Comparison of ENCODE assay signal across 19 cellular contexts in genomic region chr16:19712418-19713058, GRCh38. TPM values are rescaled to one million over a fixed set of nuclear protein-coding genes. Genes with fewer than 3 reads are reported as not detected.
DNase-seq lines count a peak whose midpoint lies in the region; ATAC-seq, FAIRE-seq and TF ChIP-seq lines count a peak whose summit lies in the region.
"Had no signal": no experiment of that assay in that cellular context is flagged by ENCODE, and none has a peak within 500 bp of the region (broad histone marks: within the 10 kb centered on the region; RNA-seq: fewer than 3 reads in every experiment).

No MANE protein-coding gene starts in this region.

- no peaks in the 10 kb centered on the region for H3K27me3 Mint-ChIP-seq in WTC11 (ENCODE audit: low read depth)
- H3K27me3 Mint-ChIP-seq: CD4-positive, alpha-beta memory T cell had no signal

- H3K9me3 ChIP-seq in right cardiac atrium (ENCODE audit: control insufficient read depth, low read length) (no peaks in the 10 kb centered on the region), H1 (ENCODE audit: insufficient read depth in 2 of 2, low read depth in 1 of 2, low read length in 1 of 2) (no peaks in the 10 kb centered on the region), spleen (no peaks in the 10 kb centered on the region)
- H3K9me3 ChIP-seq: A549, BLaER1 had no signal

- peaks cover 25% of the 10 kb centered on the region for H3K79me1 ChIP-seq in H1 (ENCODE audit: low read depth, low read length)

- CTCF ChIA-PET in WTC11 (lab: Charles Lee) (interaction anchor here (0.7 to 1.0 kb wide), 2 partner anchors 10 to 169 kb away, joined by 3 read pairs; no protein-coding TSS in a partner anchor), H1 (lab: Charles Lee; ENCODE audit: partially characterized antibody) (interaction anchor here (1.6 kb wide), 1 partner anchor 175 kb away, joined by 5 read pairs; no protein-coding TSS in a partner anchor)

- no peak for FAIRE-seq in H1 (lab: Jason Lieb, UNC)
- FAIRE-seq: A549, H54, HTR-8/SVneo had no signal

- no peak overlapping the region for H3K4ac ChIP-seq in H1 (replicated peaks; ENCODE audit: insufficient read length, low read depth, low read length)

- no peaks in the 10 kb centered on the region for H3K9me3 Mint-ChIP-seq in WTC11
- H3K9me3 Mint-ChIP-seq: CD14-positive monocyte; CD4-positive, alpha-beta memory T cell had no signal

- no peak for TF ChIP-seq CTCF in WTC11 (IDR thresholded peaks at IDR 0.05)
- no peak for TF ChIP-seq CTCF in H1 (IDR thresholded peaks at IDR 0.05; ENCODE audit: control extremely low read depth in 1 of 3, insufficient read depth in 1 of 3, low read depth in 1 of 3, low read length in 3 of 3)
- TF ChIP-seq CTCF in spleen (IDR thresholded peaks at IDR 0.05 in 8 of 11, conservative IDR thresholded peaks at IDR 0.05 in 3 of 11), result no peak

- no peak overlapping the region for H3K9ac ChIP-seq in H1 (replicated peaks in 1 of 4; ENCODE audit: extremely low read depth in 1 of 4, low read depth in 3 of 4, low read length in 3 of 4)
- H3K9ac ChIP-seq: BLaER1 had no signal

- no peak overlapping the region for H2BK12ac ChIP-seq in H1 (ENCODE audit: low read depth, low read length)

- no peak overlapping the region for H2BK20ac ChIP-seq in H1 (ENCODE audit: low read length)

- H2BK120ac ChIP-seq in H1 (replicated peaks; ENCODE audit: low read depth, low read length), result no peak overlapping the region

- peaks cover 62% of the 10 kb centered on the region for H3K36me3 Mint-ChIP-seq in WTC11

- peaks cover 46 to 55% of the 10 kb centered on the region in 2 experiments for H4K20me1 ChIP-seq in H1 (replicated peaks in 1 of 2; ENCODE audit: control insufficient read depth in 1 of 2, insufficient read depth in 2 of 2, low read length in 2 of 2)

- no peak overlapping the region for H3K56ac ChIP-seq in H1 (replicated peaks; ENCODE audit: insufficient read length, low read depth, low read length)

- H3K4me1 ChIP-seq in right cardiac atrium (ENCODE audit: control insufficient read depth, insufficient read depth, low read length) (no peaks in the 10 kb centered on the region), H1 (replicated peaks in 1 of 4; ENCODE audit: control insufficient read depth in 3 of 4, insufficient read depth in 4 of 4, low read length in 3 of 4) (peaks cover 18 to 59% (median 38%) of the 10 kb centered on the region in 4 experiments), spleen (peaks cover 7 to 19% (median 18%) of the 10 kb centered on the region in 6 donors)

- H3K18ac ChIP-seq in H1 (ENCODE audit: extremely low read depth, low read length), result no peak overlapping the region

- H3K4me3 Mint-ChIP-seq in WTC11, result no peak overlapping the region
- H3K4me3 Mint-ChIP-seq: CD14-positive monocyte; CD4-positive, alpha-beta memory T cell had no signal

- H3K27ac ChIP-seq in right cardiac atrium (ENCODE audit: low read length) (no peak overlapping the region), H1 (ENCODE audit: low read depth, low read length) (no peak overlapping the region; the same call in 1 of the 2 replicates), spleen (no peak overlapping the region)
- H3K27ac ChIP-seq: 22Rv1, A549, BLaER1 had no signal

- peaks cover 40 to 99% of the 10 kb centered on the region in 2 experiments for H3K79me2 ChIP-seq in H1 (ENCODE audit: control insufficient read depth in 1 of 2, insufficient read depth in 2 of 2, low read length in 2 of 2)

- no peak overlapping the region for H2BK15ac ChIP-seq in H1 (ENCODE audit: low read length)

- no peak overlapping the region for H3K14ac ChIP-seq in H1 (ENCODE audit: insufficient read length)

- ATAC-seq in right cardiac atrium (no peak), WTC11 (no peak), GM21360 (IDR thresholded peaks at IDR 0.05; ENCODE audit: unreplicated experiment) (no peak)
- ATAC-seq: A549 had no signal

- H3K27me3 ChIP-seq in right cardiac atrium (ENCODE audit: control insufficient read depth, insufficient read depth) (no peaks in the 10 kb centered on the region), H1 (replicated peaks in 1 of 4; ENCODE audit: control insufficient read depth in 3 of 4, extremely low read depth in 1 of 4, insufficient read depth in 3 of 4, low read length in 3 of 4) (no peaks in the 10 kb centered on the region), spleen (replicated peaks in 1 of 7) (no peaks in the 10 kb centered on the region)
- H3K27me3 ChIP-seq: BLaER1 had no signal

- H3K27ac Mint-ChIP-seq in WTC11, result 0 out of 2 replicates have a peak overlapping the region, but pooled peaks have one; percentile 11

- DNase-seq in cardiac septum (ENCODE audit: low spot score), result peak; percentile 54
- no peak for DNase-seq in right cardiac atrium
- no peak for DNase-seq in WTC11 (ENCODE audit: low spot score)
- no peak for DNase-seq in H1 (ENCODE audit: low read depth in 1 of 2, low spot score in 2 of 2)
- peak; percentile 70 for DNase-seq in spleen
- no peak for DNase-seq in kidney glomerular epithelial cell (lab: John Stamatoyannopoulos, UW)
- DNase-seq in activated gamma-delta T cell treated with Interleukin-2 at 50 U/mL for 16 hours, result no peak
- DNase-seq: CD4-positive, alpha-beta memory T cell; DMS153; DMS79 treated with DMSO at 0.1 percent for 48 hours; GF-D8; HCEC 1CT had no signal

- no peak overlapping the region for H4K91ac ChIP-seq in H1 (replicated peaks; ENCODE audit: insufficient read length, low read length)

- POLR2A ChIA-PET in WTC11 (lab: Charles Lee), result no interaction called here
- POLR2A ChIA-PET in H1 (lab: Charles Lee; ENCODE audit: partially characterized antibody), result interaction anchor here (0.7 to 2.6 kb wide), 9 partner anchors 14 to 172 kb away, joined by 3 to 9 read pairs (median 3); partner anchors contain the start of gene GPRC5B

- H3K23me2 ChIP-seq in H1 (ENCODE audit: low read depth, low read length), result no peaks in the 10 kb centered on the region; the same call in 1 of the 2 replicates

- TF ChIP-seq EP300 in H1 (IDR thresholded peaks at IDR 0.05; ENCODE audit: borderline replicate concordance in 1 of 2, low read depth in 2 of 2, low read length in 2 of 2), result no peak

- intact Hi-C loops in cardiac septum (cut with DNase I), result no loop called here
- intact Hi-C loops in right cardiac atrium (cut with DNase I), result loop anchor here in 1 of 4 donors (10.0 kb wide), 1 partner anchor 162 kb away; no protein-coding TSS in a partner anchor
- intact Hi-C loops in spleen (cut with DNase I; ENCODE audit: low total_unique reads), result no loop called here

- peak overlapping the region; percentile 10; the same call in 1 of the 2 replicates for H2BK5ac ChIP-seq in H1 (ENCODE audit: low read depth, low read length)

- no peak for TF ChIP-seq RAD21 in H1 (IDR thresholded peaks at IDR 0.05 in 1 of 2, conservative IDR thresholded peaks at IDR 0.05 in 1 of 2; ENCODE audit: low read depth in 2 of 2, low read length in 2 of 2)

- no peak overlapping the region for H2AFZ ChIP-seq in H1 (ENCODE audit: low read length)

- WGBS in right cardiac atrium, result 97% methylated on average over 11 of the region's 11 CpGs
- 97% methylated on average over 11 of the region's 11 CpGs; no CpG with 5 or more reads in 1 of the 2 experiments for WGBS in H1 (ENCODE audit: extremely low coverage in 1 of 2, insufficient coverage in 1 of 2, insufficient read length in 1 of 2, insufficient replicate concordance in 2 of 2, low coverage in 1 of 2, low lambda C conversion rate in 2 of 2, missing lambda C conversion rate in 1 of 2), 2 experiments
- 93 to 98% (median 97%) methylated on average over 11 of the region's 11 CpGs for WGBS in spleen, 5 donors

- H3K4me3 ChIP-seq in right cardiac atrium (ENCODE audit: low read length), result no peak overlapping the region
- H3K4me3 ChIP-seq in H1 (ENCODE audit: extremely low read depth in 1 of 4, insufficient read depth in 2 of 4, low read depth in 3 of 4, low read length in 4 of 4), result no peak overlapping the region
- no peak overlapping the region for H3K4me3 ChIP-seq in spleen
- H3K4me3 ChIP-seq: A549, BLaER1 had no signal

- TF ChIP-seq POLR2A in H1 (IDR thresholded peaks at IDR 0.05; ENCODE audit: control extremely low read depth in 1 of 2, low read depth in 2 of 2, low read length in 2 of 2), result peak in 1 of 2 experiments; percentile 41; a peak in 1 of 3 replicates
- no peak for TF ChIP-seq POLR2A in spleen (IDR thresholded peaks at IDR 0.05)

- no peak overlapping the region for H2AK5ac ChIP-seq in H1 (ENCODE audit: low read depth, low read length)

- H3K36me3 ChIP-seq in H1 (ENCODE audit: control insufficient read depth in 2 of 4, insufficient read depth in 4 of 4, low read length in 3 of 4), result peaks cover 23 to 70% (median 33%) of the 10 kb centered on the region in 4 experiments; a peak in 7 of 8 replicates
- H3K36me3 ChIP-seq in spleen, result peaks cover 0 to 72% (median 35%) of the 10 kb centered on the region in 6 donors

- peaks cover 65% of the 10 kb centered on the region for H3K4me1 Mint-ChIP-seq in WTC11

- H4K5ac ChIP-seq in H1 (ENCODE audit: insufficient read length, low read depth, low read length), result no peak overlapping the region

- peak overlapping the region in 1 of 2 experiments; percentile 6; a peak in 2 of 4 replicates for H3K4me2 ChIP-seq in H1 (ENCODE audit: insufficient read depth in 1 of 2, low read depth in 2 of 2, low read length in 2 of 2)
- H3K4me2 ChIP-seq: A549, BLaER1 had no signal

- no peak overlapping the region for H3K23ac ChIP-seq in H1 (ENCODE audit: insufficient read length)

- no peak overlapping the region for H4K8ac ChIP-seq in H1 (ENCODE audit: extremely low read depth, insufficient read depth, low read length)

RNA-seq across cellular contexts. Expression of gene KNOP1, which starts 5.5 kb away (rescaled TPM):
- total RNA-seq in cardiac septum (6.8 TPM), right cardiac atrium (1 to 10 TPM; 6.1 to 9.2 (median 7.9) TPM), WTC11 (2021) (87.4 to 102 TPM (median 93.4 TPM) in 3 replicates), spleen (10 to 100 TPM in 4 of 7 donors, 1 to 10 TPM in 3; 8.1 to 13.7 (median 10.4) TPM)
- polyA plus RNA-seq in right cardiac atrium (12.5 TPM), H1 (2011; rRNA removed) (21.3 and 21.6 TPM in 2 replicates), spleen (10 to 100 TPM in 1 of 3 donors, 1 to 10 TPM in 2; 7.1 to 10.7 (median 7.4) TPM)
- total RNA-seq in H1 (2021; fragmentation: NEBNext Ultra II Directional; extraction: Animal tissue kit (Norgen Biotek cat#: 25700)), result 80.8 and 87.9 TPM in 2 replicates
- polyA plus RNA-seq in H1 (2011; cell fraction: cytosol; rRNA removed), result 30.6 TPM
- 28.8 TPM for polyA plus RNA-seq in H1 (2011; cell fraction: nucleus; rRNA removed)
- polyA plus RNA-seq in H1 (2012, experiment 1 of 2), result 79.8 to 109 TPM (median 84.5 TPM) in 4 replicates
- polyA plus RNA-seq in H1 (2012, experiment 2 of 2), result 58.1 TPM
- polyA plus RNA-seq in H1 (2013, experiment 1 of 2), result 166 TPM
- polyA plus RNA-seq in H1 (2013, experiment 2 of 2), result 154 TPM
- 48.1 and 53.1 TPM in 2 replicates for polyA minus RNA-seq in H1 (2011; rRNA and poly(A)+ RNA removed)
- 24.3 TPM for polyA minus RNA-seq in H1 (2011; cell fraction: cytosol; rRNA and poly(A)+ RNA removed)
- 57.8 TPM for polyA minus RNA-seq in H1 (2011; cell fraction: nucleus; rRNA and poly(A)+ RNA removed)

RNA-seq across cellular contexts. Expression of gene IQCK, which starts 5.5 kb away (rescaled TPM):
- total RNA-seq in cardiac septum (7.3 TPM), right cardiac atrium (1 to 10 TPM; 5.1 to 8.3 (median 6.4) TPM), WTC11 (2021) (5.2 to 6.0 TPM (median 5.8 TPM) in 3 replicates), spleen (10 to 100 TPM in 3 of 7 donors, 1 to 10 TPM in 4; 5.1 to 19.9 (median 8.3) TPM)
- polyA plus RNA-seq in right cardiac atrium (5.1 TPM), H1 (2011; rRNA removed) (9.3 and 10.4 TPM in 2 replicates), spleen (1 to 10 TPM; 3.6 to 4.7 (median 4.5) TPM)
- 5.8 and 6.2 TPM in 2 replicates for total RNA-seq in H1 (2021; fragmentation: NEBNext Ultra II Directional; extraction: Animal tissue kit (Norgen Biotek cat#: 25700))
- 7.9 TPM for polyA plus RNA-seq in H1 (2011; cell fraction: cytosol; rRNA removed)
- polyA plus RNA-seq in H1 (2011; cell fraction: nucleus; rRNA removed), result 4.7 TPM
- 4.6 to 7.0 TPM (median 5.2 TPM) in 4 replicates for polyA plus RNA-seq in H1 (2012, experiment 1 of 2)
- 1.3 TPM for polyA plus RNA-seq in H1 (2012, experiment 2 of 2)
- 3.9 TPM for polyA plus RNA-seq in H1 (2013, experiment 1 of 2)
- 3.7 TPM for polyA plus RNA-seq in H1 (2013, experiment 2 of 2)
- polyA minus RNA-seq in H1 (2011; rRNA and poly(A)+ RNA removed), result 6.1 and 7.3 TPM in 2 replicates
- polyA minus RNA-seq in H1 (2011; cell fraction: cytosol; rRNA and poly(A)+ RNA removed), result 2.9 TPM
- 12.8 TPM for polyA minus RNA-seq in H1 (2011; cell fraction: nucleus; rRNA and poly(A)+ RNA removed)

Comparison
In these comparisons a context has a peak if more than half of its experiments do, and no peak if none do; other contexts are left out.
1. DNase-seq: peak in cardiac septum (single experiment) and spleen (single experiment); none in right cardiac atrium (0 of 3), WTC11 (single experiment), H1 (0 of 2), kidney glomerular epithelial cell (single experiment) and activated gamma-delta T cell treated with Interleukin-2 at 50 U/mL for 16 hours (single experiment).